23 cellular contexts compared by ENCODE assay signal in the genomic region with DNA sequence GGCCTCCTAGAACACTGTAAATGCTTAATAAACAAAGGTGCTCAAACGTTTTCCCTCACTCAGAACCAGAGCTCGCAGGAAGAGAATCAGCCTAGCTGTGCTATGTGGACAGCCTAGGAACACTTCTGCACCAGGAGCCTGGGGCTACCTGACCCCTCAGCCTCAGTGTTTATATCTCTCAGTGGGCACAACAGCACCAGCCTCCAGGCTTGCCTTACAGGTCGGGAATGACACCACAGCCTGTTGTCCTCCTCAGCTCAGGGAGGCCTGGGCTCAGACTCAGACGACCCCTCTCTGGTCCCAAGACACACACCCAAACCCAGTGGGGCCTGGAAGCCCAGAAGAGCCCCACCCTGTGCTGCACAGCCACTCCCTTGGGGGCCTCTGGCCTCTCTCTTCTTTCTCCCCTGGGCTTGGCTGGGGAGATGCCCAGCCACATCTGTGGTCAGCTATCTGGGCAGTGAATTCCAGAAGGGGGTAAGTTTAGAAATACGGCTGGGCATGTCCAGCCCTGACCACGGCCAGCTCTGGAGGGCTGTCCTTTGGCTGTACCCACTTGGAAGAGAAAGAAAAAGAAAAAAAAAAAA. TPM values are rescaled to one million over a fixed set of nuclear protein-coding genes. Genes with fewer than 3 reads are reported as not detected.
DNase-seq lines count a peak whose midpoint lies in the region; ATAC-seq and TF ChIP-seq lines count a peak whose summit lies in the region.
"Had no signal": no experiment of that assay in that cellular context is flagged by ENCODE, and none has a peak within 500 bp of the region (broad histone marks: within the 10 kb centered on the region; RNA-seq: fewer than 3 reads in every experiment).

No MANE protein-coding gene starts in this region.

- peak overlapping the region; percentile 88 for H3K4me3 ChIP-seq in adipocyte (ENCODE audit: low read length)
- peak overlapping the region; percentile 64 to 77 (median 69) for H3K4me3 ChIP-seq in skeletal muscle tissue (ENCODE audit: low read length in 3 of 3)
- H3K4me3 ChIP-seq: BLaER1 treated with 17β-estradiol and CSF1 and Interleukin-3, amounts not matched to agents 10 nM and 100 nM; ovary had no signal

- H3K27me3 ChIP-seq in adipocyte (replicated peaks; ENCODE audit: control insufficient read depth, insufficient read depth, low read length), result no peaks in the 10 kb centered on the region
- H3K27me3 ChIP-seq in skeletal muscle tissue (ENCODE audit: control insufficient read depth in 3 of 3, insufficient read depth in 3 of 3, low read length in 3 of 3), result no peaks in the 10 kb centered on the region
- H3K27me3 ChIP-seq: esophagus muscularis mucosa, ovary had no signal

- H3K9ac ChIP-seq in adipocyte (ENCODE audit: low read length), result peak overlapping the region; percentile 18
- peak overlapping the region; percentile 67 to 90 (median 89) for H3K9ac ChIP-seq in skeletal muscle tissue (ENCODE audit: low read depth in 1 of 3, low read length in 3 of 3)

- TF ChIP-seq CTCF in GM10266 (IDR thresholded peaks at IDR 0.05; ENCODE audit: control insufficient read depth, insufficient read depth, low read depth, missing control alignments), result no peak

- H3K27ac ChIP-seq in skeletal muscle tissue (ENCODE audit: low read depth, low read length), result peak overlapping the region; percentile 94
- H3K27ac ChIP-seq: BLaER1 treated with 17β-estradiol and CSF1 and Interleukin-3, amounts not matched to agents 10 nM and 100 nM had no signal

- H3K9me3 ChIP-seq in adipocyte (ENCODE audit: control insufficient read depth, low read length) (no peaks in the 10 kb centered on the region), skeletal muscle tissue (ENCODE audit: control insufficient read depth in 3 of 3, low read length in 3 of 3) (no peaks in the 10 kb centered on the region)
- H3K9me3 ChIP-seq: BLaER1 treated with 17β-estradiol and CSF1 and Interleukin-3, amounts not matched to agents 10 nM and 100 nM; esophagus muscularis mucosa; ovary had no signal

- peak; percentile 47 for DNase-seq in GM03348 (ENCODE audit: low spot score)
- peak; percentile 32 for DNase-seq in adipocyte (ENCODE audit: low read depth)
- DNase-seq in islet precursor cell, result peak; percentile 57
- no peak for DNase-seq in NCI-H1417 (lab: John Stamatoyannopoulos, UW)
- DNase-seq in GM10266 (ENCODE audit: extremely low spot score), result no peak
- DNase-seq: activated CD8-positive, alpha-beta T cell treated with anti-CD3 and anti-CD28 coated beads for 36 hours; activated T-cell treated with anti-CD3 and anti-CD28 coated beads, Interleukin-2, amount 50 U/mL, for 72 hours; DMS 273 treated with DMSO at 0.1 percent for 48 hours; GF-D8; hippocampal formation; KG1; kidney glomerular epithelial cell; NCI-H1092 treated with DMSO at 0.1 percent for 48 hours; ovary; SHP77; small intestine; stimulated activated CD4-positive, alpha-beta T cell treated with anti-CD3 and anti-CD28 coated beads, Interleukin-4, amount 100 ng/mL, for 4 hours had no signal

- no peak for ATAC-seq in HG03469 (IDR thresholded peaks at IDR 0.05; ENCODE audit: unreplicated experiment)
- ATAC-seq: activated CD8-positive, alpha-beta T cell treated with anti-CD3 and anti-CD28 coated beads for 36 hours; activated T-cell treated with anti-CD3 and anti-CD28 coated beads, Interleukin-2, amount 50 U/mL, for 72 hours; HCT116; WTC11 had no signal

- H3K4me1 ChIP-seq in adipocyte (ENCODE audit: control insufficient read depth, insufficient read depth, low read length), result peaks cover 31% of the 10 kb centered on the region
- peaks cover 72 to 74% (median 73%) of the 10 kb centered on the region in 3 donors for H3K4me1 ChIP-seq in skeletal muscle tissue (ENCODE audit: control insufficient read depth in 3 of 3, insufficient read depth in 3 of 3, low read length in 3 of 3)

- H3K36me3 ChIP-seq in adipocyte (ENCODE audit: control insufficient read depth, insufficient read depth, low read length, severe bottlenecking), result peaks cover 5% of the 10 kb centered on the region
- peaks cover 2 to 10% (median 7%) of the 10 kb centered on the region in 3 donors for H3K36me3 ChIP-seq in skeletal muscle tissue (ENCODE audit: control insufficient read depth in 3 of 3, insufficient read depth in 3 of 3, low read length in 3 of 3)
- H3K36me3 ChIP-seq: BLaER1 treated with 17β-estradiol and CSF1 and Interleukin-3, amounts not matched to agents 10 nM and 100 nM; ovary had no signal

RNA-seq across cellular contexts. Expression of a gene that starts 2.4 kb away (rescaled TPM):
- total RNA-seq in skeletal muscle tissue, result 3.7 TPM

RNA-seq across cellular contexts. Expression of a gene that starts 33.7 kb away (rescaled TPM):
- 11.5 TPM for total RNA-seq in skeletal muscle tissue

RNA-seq across cellular contexts. Expression of a gene that starts 36.9 kb away (rescaled TPM):
- total RNA-seq in skeletal muscle tissue, result 20.9 TPM

Comparison
In these comparisons a context has a peak if more than half of its experiments do, and no peak if none do; other contexts are left out.
1. DNase-seq: peak in GM03348 (single experiment), adipocyte (single experiment) and islet precursor cell (single experiment); none in NCI-H1417 (0 of 3) and GM10266 (single experiment).